ENCODE assay signal across 1 cellular context in the genomic region with DNA sequence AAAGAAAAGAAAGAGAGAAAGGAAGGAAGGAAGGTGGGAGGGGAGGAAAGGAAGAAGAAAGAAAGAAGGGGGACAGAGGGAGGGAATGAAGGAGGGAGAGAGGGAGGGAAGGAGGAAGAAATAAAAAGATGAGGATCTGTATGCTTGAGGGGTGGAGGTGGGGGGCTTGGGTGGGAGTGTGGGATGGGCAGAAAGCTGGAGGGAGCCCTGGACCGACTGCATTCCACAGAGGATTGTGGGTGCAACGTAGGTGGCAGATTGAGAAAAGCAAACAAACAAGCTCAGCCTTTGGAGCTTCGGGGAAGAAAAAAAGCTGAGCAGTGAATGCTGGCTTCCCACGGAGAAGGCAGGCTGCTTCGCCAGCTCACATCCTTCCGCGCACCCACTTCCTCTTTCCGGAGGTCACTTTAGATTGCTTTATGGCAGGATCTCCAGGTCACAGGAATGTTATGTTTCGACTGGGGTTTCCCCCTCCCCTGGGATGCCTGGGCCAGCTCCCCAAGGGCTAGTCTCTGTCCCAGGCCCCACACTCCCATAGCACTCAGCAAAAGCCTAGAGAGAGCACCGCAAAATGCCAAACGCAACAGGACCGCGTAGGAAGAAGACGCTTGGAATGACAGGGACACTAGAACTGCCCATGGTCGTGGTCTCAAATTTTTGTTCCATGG.
TF ChIP-seq lines count a peak whose summit lies in the region.

No MANE protein-coding gene starts in this region.

TF ChIP-seq in HepG2, 621 proteins besides CTCF, POLR2A, EP300 and RAD21 (continued from another document and continues in another):
- TF ChIP-seq, protein P1, sequence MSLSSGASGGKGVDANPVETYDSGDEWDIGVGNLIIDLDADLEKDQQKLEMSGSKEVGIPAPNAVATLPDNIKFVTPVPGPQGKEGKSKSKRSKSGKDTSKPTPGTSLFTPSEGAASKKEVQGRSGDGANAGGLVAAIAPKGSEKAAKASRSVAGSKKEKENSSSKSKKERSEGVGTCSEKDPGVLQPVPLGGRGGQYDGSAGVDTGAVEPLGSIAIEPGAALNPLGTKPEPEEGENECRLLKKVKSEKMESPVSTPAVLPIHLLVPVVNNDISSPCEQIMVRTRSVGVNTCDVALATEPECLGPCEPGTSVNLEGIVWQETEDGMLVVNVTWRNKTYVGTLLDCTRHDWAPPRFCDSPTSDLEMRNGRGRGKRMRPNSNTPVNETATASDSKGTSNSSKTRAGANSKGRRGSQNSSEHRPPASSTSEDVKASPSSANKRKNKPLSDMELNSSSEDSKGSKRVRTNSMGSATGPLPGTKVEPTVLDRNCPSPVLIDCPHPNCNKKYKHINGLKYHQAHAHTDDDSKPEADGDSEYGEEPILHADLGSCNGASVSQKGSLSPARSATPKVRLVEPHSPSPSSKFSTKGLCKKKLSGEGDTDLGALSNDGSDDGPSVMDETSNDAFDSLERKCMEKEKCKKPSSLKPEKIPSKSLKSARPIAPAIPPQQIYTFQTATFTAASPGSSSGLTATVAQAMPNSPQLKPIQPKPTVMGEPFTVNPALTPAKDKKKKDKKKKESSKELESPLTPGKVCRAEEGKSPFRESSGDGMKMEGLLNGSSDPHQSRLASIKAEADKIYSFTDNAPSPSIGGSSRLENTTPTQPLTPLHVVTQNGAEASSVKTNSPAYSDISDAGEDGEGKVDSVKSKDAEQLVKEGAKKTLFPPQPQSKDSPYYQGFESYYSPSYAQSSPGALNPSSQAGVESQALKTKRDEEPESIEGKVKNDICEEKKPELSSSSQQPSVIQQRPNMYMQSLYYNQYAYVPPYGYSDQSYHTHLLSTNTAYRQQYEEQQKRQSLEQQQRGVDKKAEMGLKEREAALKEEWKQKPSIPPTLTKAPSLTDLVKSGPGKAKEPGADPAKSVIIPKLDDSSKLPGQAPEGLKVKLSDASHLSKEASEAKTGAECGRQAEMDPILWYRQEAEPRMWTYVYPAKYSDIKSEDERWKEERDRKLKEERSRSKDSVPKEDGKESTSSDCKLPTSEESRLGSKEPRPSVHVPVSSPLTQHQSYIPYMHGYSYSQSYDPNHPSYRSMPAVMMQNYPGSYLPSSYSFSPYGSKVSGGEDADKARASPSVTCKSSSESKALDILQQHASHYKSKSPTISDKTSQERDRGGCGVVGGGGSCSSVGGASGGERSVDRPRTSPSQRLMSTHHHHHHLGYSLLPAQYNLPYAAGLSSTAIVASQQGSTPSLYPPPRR (CRISPR knock-in tag; IDR thresholded peaks at IDR 0.05; ENCODE audit: borderline replicate concordance), result peak; percentile 74; the same call in 1 of the 2 replicates
- no peak for TF ChIP-seq RBAK (CRISPR knock-in tag; IDR thresholded peaks at IDR 0.05)
- no peak for TF ChIP-seq ZNF326 (CRISPR knock-in tag; IDR thresholded peaks at IDR 0.05; ENCODE audit: borderline replicate concordance)
- no peak; the same call in 1 of the 2 replicates for TF ChIP-seq ZNF292 (CRISPR knock-in tag; IDR thresholded peaks at IDR 0.05; ENCODE audit: borderline replicate concordance, low read depth)
- TF ChIP-seq IRF2 (CRISPR knock-in tag; IDR thresholded peaks at IDR 0.05), result peak; percentile 74
- no peak for TF ChIP-seq ZNF383 (CRISPR knock-in tag; IDR thresholded peaks at IDR 0.05; ENCODE audit: borderline replicate concordance)
- TF ChIP-seq, protein P2, sequence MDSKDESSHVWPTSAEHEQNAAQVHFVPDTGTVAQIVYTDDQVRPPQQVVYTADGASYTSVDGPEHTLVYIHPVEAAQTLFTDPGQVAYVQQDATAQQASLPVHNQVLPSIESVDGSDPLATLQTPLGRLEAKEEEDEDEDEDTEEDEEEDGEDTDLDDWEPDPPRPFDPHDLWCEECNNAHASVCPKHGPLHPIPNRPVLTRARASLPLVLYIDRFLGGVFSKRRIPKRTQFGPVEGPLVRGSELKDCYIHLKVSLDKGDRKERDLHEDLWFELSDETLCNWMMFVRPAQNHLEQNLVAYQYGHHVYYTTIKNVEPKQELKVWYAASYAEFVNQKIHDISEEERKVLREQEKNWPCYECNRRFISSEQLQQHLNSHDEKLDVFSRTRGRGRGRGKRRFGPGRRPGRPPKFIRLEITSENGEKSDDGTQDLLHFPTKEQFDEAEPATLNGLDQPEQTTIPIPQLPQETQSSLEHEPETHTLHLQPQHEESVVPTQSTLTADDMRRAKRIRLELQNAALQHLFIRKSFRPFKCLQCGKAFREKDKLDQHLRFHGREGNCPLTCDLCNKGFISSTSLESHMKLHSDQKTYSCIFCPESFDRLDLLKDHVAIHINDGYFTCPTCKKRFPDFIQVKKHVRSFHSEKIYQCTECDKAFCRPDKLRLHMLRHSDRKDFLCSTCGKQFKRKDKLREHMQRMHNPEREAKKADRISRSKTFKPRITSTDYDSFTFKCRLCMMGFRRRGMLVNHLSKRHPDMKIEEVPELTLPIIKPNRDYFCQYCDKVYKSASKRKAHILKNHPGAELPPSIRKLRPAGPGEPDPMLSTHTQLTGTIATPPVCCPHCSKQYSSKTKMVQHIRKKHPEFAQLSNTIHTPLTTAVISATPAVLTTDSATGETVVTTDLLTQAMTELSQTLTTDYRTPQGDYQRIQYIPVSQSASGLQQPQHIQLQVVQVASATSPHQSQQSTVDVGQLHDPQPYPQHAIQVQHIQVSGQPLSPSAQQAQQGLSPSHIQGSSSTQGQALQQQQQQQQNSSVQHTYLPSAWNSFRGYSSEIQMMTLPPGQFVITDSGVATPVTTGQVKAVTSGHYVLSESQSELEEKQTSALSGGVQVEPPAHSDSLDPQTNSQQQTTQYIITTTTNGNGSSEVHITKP (CRISPR knock-in tag; IDR thresholded peaks at IDR 0.05; ENCODE audit: low read depth), result peak; percentile 72; the same call in 1 of the 2 replicates
- TF ChIP-seq, protein P3, sequence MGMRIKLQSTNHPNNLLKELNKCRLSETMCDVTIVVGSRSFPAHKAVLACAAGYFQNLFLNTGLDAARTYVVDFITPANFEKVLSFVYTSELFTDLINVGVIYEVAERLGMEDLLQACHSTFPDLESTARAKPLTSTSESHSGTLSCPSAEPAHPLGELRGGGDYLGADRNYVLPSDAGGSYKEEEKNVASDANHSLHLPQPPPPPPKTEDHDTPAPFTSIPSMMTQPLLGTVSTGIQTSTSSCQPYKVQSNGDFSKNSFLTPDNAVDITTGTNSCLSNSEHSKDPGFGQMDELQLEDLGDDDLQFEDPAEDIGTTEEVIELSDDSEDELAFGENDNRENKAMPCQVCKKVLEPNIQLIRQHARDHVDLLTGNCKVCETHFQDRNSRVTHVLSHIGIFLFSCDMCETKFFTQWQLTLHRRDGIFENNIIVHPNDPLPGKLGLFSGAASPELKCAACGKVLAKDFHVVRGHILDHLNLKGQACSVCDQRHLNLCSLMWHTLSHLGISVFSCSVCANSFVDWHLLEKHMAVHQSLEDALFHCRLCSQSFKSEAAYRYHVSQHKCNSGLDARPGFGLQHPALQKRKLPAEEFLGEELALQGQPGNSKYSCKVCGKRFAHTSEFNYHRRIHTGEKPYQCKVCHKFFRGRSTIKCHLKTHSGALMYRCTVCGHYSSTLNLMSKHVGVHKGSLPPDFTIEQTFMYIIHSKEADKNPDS (CRISPR knock-in tag; IDR thresholded peaks at IDR 0.05), result no peak
- TF ChIP-seq RFXANK (CRISPR knock-in tag; IDR thresholded peaks at IDR 0.05), result no peak
- TF ChIP-seq FLYWCH1 (CRISPR knock-in tag; IDR thresholded peaks at IDR 0.05), result no peak
- TF ChIP-seq, protein P4, sequence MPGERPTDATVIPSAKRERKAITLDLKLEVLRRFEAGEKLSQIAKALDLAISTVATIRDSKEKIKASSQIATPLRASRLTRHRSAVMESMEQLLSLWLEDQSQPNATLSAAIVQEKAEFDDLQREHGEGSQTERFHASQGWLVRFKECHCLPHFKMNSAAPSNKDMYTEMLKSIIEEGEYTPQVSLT (CRISPR knock-in tag; IDR thresholded peaks at IDR 0.05; ENCODE audit: borderline replicate concordance, low read depth), result no peak
- TF ChIP-seq SP1 (IDR thresholded peaks at IDR 0.05), result no peak
- TF ChIP-seq SP1 (CRISPR knock-in tag; IDR thresholded peaks at IDR 0.05), result peak; percentile 42; the same call in 1 of the 2 replicates
- no peak for TF ChIP-seq NONO (IDR thresholded peaks at IDR 0.05)
- 0 out of 2 replicates have a peak, but pooled peaks have one; percentile 22 for TF ChIP-seq NONO (CRISPR knock-in tag; conservative IDR thresholded peaks at IDR 0.05)
- TF ChIP-seq ZSCAN21 (CRISPR knock-in tag; IDR thresholded peaks at IDR 0.05; ENCODE audit: borderline replicate concordance), result no peak
- TF ChIP-seq ZFP82 (CRISPR knock-in tag; IDR thresholded peaks at IDR 0.05; ENCODE audit: borderline replicate concordance), result no peak
- no peak for TF ChIP-seq ATM (IDR thresholded peaks at IDR 0.05; ENCODE audit: borderline replicate concordance)
- TF ChIP-seq FOXJ3 (CRISPR knock-in tag; IDR thresholded peaks at IDR 0.05; ENCODE audit: borderline replicate concordance), result no peak
- TF ChIP-seq MED13 (CRISPR knock-in tag; IDR thresholded peaks at IDR 0.05), result no peak
- TF ChIP-seq SRY (CRISPR knock-in tag; IDR thresholded peaks at IDR 0.05), result 0 out of 2 replicates have a peak, but pooled peaks have one; percentile 35
- 0 out of 2 replicates have a peak, but pooled peaks have one; percentile 42 for TF ChIP-seq NR2F2 (IDR thresholded peaks at IDR 0.05; ENCODE audit: borderline replicate concordance, low read depth)
- TF ChIP-seq, protein P5, sequence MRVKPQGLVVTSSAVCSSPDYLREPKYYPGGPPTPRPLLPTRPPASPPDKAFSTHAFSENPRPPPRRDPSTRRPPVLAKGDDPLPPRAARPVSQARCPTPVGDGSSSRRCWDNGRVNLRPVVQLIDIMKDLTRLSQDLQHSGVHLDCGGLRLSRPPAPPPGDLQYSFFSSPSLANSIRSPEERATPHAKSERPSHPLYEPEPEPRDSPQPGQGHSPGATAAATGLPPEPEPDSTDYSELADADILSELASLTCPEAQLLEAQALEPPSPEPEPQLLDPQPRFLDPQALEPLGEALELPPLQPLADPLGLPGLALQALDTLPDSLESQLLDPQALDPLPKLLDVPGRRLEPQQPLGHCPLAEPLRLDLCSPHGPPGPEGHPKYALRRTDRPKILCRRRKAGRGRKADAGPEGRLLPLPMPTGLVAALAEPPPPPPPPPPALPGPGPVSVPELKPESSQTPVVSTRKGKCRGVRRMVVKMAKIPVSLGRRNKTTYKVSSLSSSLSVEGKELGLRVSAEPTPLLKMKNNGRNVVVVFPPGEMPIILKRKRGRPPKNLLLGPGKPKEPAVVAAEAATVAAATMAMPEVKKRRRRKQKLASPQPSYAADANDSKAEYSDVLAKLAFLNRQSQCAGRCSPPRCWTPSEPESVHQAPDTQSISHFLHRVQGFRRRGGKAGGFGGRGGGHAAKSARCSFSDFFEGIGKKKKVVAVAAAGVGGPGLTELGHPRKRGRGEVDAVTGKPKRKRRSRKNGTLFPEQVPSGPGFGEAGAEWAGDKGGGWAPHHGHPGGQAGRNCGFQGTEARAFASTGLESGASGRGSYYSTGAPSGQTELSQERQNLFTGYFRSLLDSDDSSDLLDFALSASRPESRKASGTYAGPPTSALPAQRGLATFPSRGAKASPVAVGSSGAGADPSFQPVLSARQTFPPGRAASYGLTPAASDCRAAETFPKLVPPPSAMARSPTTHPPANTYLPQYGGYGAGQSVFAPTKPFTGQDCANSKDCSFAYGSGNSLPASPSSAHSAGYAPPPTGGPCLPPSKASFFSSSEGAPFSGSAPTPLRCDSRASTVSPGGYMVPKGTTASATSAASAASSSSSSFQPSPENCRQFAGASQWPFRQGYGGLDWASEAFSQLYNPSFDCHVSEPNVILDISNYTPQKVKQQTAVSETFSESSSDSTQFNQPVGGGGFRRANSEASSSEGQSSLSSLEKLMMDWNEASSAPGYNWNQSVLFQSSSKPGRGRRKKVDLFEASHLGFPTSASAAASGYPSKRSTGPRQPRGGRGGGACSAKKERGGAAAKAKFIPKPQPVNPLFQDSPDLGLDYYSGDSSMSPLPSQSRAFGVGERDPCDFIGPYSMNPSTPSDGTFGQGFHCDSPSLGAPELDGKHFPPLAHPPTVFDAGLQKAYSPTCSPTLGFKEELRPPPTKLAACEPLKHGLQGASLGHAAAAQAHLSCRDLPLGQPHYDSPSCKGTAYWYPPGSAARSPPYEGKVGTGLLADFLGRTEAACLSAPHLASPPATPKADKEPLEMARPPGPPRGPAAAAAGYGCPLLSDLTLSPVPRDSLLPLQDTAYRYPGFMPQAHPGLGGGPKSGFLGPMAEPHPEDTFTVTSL (CRISPR knock-in tag; IDR thresholded peaks at IDR 0.05; ENCODE audit: borderline replicate concordance), result no peak
- TF ChIP-seq KAT2B (IDR thresholded peaks at IDR 0.05; ENCODE audit: borderline replicate concordance, low read depth, low read length), result no peak
- TF ChIP-seq ZNF839 (CRISPR knock-in tag; IDR thresholded peaks at IDR 0.05; ENCODE audit: borderline replicate concordance), result no peak
- no peak for TF ChIP-seq ZNF678 (CRISPR knock-in tag; IDR thresholded peaks at IDR 0.05)
- TF ChIP-seq, protein P6, sequence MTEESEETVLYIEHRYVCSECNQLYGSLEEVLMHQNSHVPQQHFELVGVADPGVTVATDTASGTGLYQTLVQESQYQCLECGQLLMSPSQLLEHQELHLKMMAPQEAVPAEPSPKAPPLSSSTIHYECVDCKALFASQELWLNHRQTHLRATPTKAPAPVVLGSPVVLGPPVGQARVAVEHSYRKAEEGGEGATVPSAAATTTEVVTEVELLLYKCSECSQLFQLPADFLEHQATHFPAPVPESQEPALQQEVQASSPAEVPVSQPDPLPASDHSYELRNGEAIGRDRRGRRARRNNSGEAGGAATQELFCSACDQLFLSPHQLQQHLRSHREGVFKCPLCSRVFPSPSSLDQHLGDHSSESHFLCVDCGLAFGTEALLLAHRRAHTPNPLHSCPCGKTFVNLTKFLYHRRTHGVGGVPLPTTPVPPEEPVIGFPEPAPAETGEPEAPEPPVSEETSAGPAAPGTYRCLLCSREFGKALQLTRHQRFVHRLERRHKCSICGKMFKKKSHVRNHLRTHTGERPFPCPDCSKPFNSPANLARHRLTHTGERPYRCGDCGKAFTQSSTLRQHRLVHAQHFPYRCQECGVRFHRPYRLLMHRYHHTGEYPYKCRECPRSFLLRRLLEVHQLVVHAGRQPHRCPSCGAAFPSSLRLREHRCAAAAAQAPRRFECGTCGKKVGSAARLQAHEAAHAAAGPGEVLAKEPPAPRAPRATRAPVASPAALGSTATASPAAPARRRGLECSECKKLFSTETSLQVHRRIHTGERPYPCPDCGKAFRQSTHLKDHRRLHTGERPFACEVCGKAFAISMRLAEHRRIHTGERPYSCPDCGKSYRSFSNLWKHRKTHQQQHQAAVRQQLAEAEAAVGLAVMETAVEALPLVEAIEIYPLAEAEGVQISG (CRISPR knock-in tag; IDR thresholded peaks at IDR 0.05), result no peak
